Comparison of ENCODE assay signal across 9 cellular contexts in genomic region chr19:18785179-18786124, GRCh38. TPM values are rescaled to one million over a fixed set of nuclear protein-coding genes. Genes with fewer than 3 reads are reported as not detected.
A peak's percentile ranks its signal among the peaks of the same experiment; 100 is the strongest.
DNase-seq lines count a peak whose midpoint lies in the region; ATAC-seq and FAIRE-seq lines count a peak whose summit lies in the region.
"Had no signal": no experiment of that assay in that cellular context is flagged by ENCODE, and none has a peak within 500 bp of the region (broad histone marks: within the 10 kb centered on the region; RNA-seq: fewer than 3 reads in every experiment).

No MANE protein-coding gene starts in this region.

- peaks cover 13% of the 10 kb centered on the region for H3K36me3 Mint-ChIP-seq in effector memory CD8-positive, alpha-beta T cell (ENCODE audit: insufficient read depth)
- no peaks in the 10 kb centered on the region for H3K36me3 Mint-ChIP-seq in natural killer cell treated with Interleukin-12 subunit alpha and Interleukin-12 subunit beta and Interleukin-15 and Interleukin-18, amount 100 ng/mL, for 72 hours

- peak overlapping the region; percentile 60 to 69 for H3K4me3 Mint-ChIP-seq in effector memory CD8-positive, alpha-beta T cell
- no peak overlapping the region for H3K4me3 Mint-ChIP-seq in natural killer cell treated with Interleukin-12 subunit alpha and Interleukin-12 subunit beta and Interleukin-15 and Interleukin-18, amount 100 ng/mL, for 72 hours
- H3K4me3 Mint-ChIP-seq: T-helper 1 cell treated with Interleukin-12 subunit alpha and Interleukin-12 subunit beta and Interleukin-4 antibody, amounts not matched to agents 30 μg/mL and 1 μg/mL, for 36 hours had no signal

- DNase-seq in GM19239 (ENCODE audit: insufficient read length, low spot score): peak; percentile 91
- peak; percentile 76 for DNase-seq in NCI-H460 (ENCODE audit: extremely low read depth, low read depth)
- DNase-seq in activated CD8-positive, alpha-beta memory T cell treated with anti-CD3 and anti-CD28 coated beads for 24 hours: peak; percentile 80
- DNase-seq in effector memory CD8-positive, alpha-beta T cell: peak; percentile 29 to 40 (median 30)
- no peak for DNase-seq in natural killer cell treated with Interleukin-12 subunit alpha and Interleukin-12 subunit beta and Interleukin-15 and Interleukin-18, amount 100 ng/mL, for 72 hours (ENCODE audit: low spot score)
- DNase-seq in putamen (ENCODE audit: low spot score): no peak
- DNase-seq in NCI-H2107 (lab: John Stamatoyannopoulos, UW): no peak

- H3K9me3 ChIP-seq in subcutaneous abdominal adipose tissue (ENCODE audit: control insufficient read depth in 5 of 5, low read length in 5 of 5): no peaks in the 10 kb centered on the region

- peak; percentile 40 for FAIRE-seq in GM19239 (lab: Jason Lieb, UNC)

- H3K9ac ChIP-seq in subcutaneous abdominal adipose tissue (ENCODE audit: low read length in 5 of 5): peak overlapping the region in 1 of 5 donors; percentile 41

- peaks cover 31 to 43% (median 40%) of the 10 kb centered on the region in 5 donors for H3K27me3 ChIP-seq in subcutaneous abdominal adipose tissue (ENCODE audit: control insufficient read depth in 5 of 5, insufficient read depth in 4 of 5, low read length in 5 of 5)

- peak overlapping the region in 3 of 5 donors; percentile 2 to 38 (median 22) for H3K4me3 ChIP-seq in subcutaneous abdominal adipose tissue (ENCODE audit: low read depth in 1 of 5, low read length in 5 of 5)

- H3K27ac Mint-ChIP-seq in effector memory CD8-positive, alpha-beta T cell: peak overlapping the region; percentile 26 to 68
- H3K27ac Mint-ChIP-seq in natural killer cell treated with Interleukin-12 subunit alpha and Interleukin-12 subunit beta and Interleukin-15 and Interleukin-18, amount 100 ng/mL, for 72 hours: no peak overlapping the region
- H3K27ac Mint-ChIP-seq: T-helper 1 cell treated with Interleukin-12 subunit alpha and Interleukin-12 subunit beta and Interleukin-4 antibody, amounts not matched to agents 30 μg/mL and 1 μg/mL, for 36 hours had no signal

- no peak overlapping the region for H3K27ac ChIP-seq in subcutaneous abdominal adipose tissue (ENCODE audit: low read depth, low read length)

- H3K36me3 ChIP-seq in subcutaneous abdominal adipose tissue (ENCODE audit: control insufficient read depth in 5 of 5, insufficient read depth in 5 of 5, low read length in 5 of 5): no peaks in the 10 kb centered on the region

- H3K4me1 ChIP-seq in subcutaneous abdominal adipose tissue (ENCODE audit: control insufficient read depth in 5 of 5, insufficient read depth in 5 of 5, low read length in 5 of 5): peaks cover 0 to 47% (median 28%) of the 10 kb centered on the region in 5 donors

- H3K27me3 Mint-ChIP-seq in effector memory CD8-positive, alpha-beta T cell: peaks cover 46 to 66% of the 10 kb centered on the region in 2 donors
- peaks cover 25 to 31% of the 10 kb centered on the region in 2 donors for H3K27me3 Mint-ChIP-seq in natural killer cell treated with Interleukin-12 subunit alpha and Interleukin-12 subunit beta and Interleukin-15 and Interleukin-18, amount 100 ng/mL, for 72 hours

- peaks cover 31 to 35% of the 10 kb centered on the region in 2 donors for H3K4me1 Mint-ChIP-seq in effector memory CD8-positive, alpha-beta T cell (ENCODE audit: low read depth in 2 of 2)
- H3K4me1 Mint-ChIP-seq in natural killer cell treated with Interleukin-12 subunit alpha and Interleukin-12 subunit beta and Interleukin-15 and Interleukin-18, amount 100 ng/mL, for 72 hours (ENCODE audit: low read depth in 2 of 2): peaks cover 15 to 35% of the 10 kb centered on the region in 2 donors

- ATAC-seq in effector memory CD8-positive, alpha-beta T cell (replicated peaks): peak; percentile 71
- peak; percentile 72 to 82 for ATAC-seq in natural killer cell treated with Interleukin-12 subunit alpha and Interleukin-12 subunit beta and Interleukin-15 and Interleukin-18, amount 100 ng/mL, for 72 hours

- no peaks in the 10 kb centered on the region for H3K9me3 Mint-ChIP-seq in effector memory CD8-positive, alpha-beta T cell
- no peaks in the 10 kb centered on the region for H3K9me3 Mint-ChIP-seq in natural killer cell treated with Interleukin-12 subunit alpha and Interleukin-12 subunit beta and Interleukin-15 and Interleukin-18, amount 100 ng/mL, for 72 hours
- H3K9me3 Mint-ChIP-seq: T-helper 1 cell treated with Interleukin-12 subunit alpha and Interleukin-12 subunit beta and Interleukin-4 antibody, amounts not matched to agents 30 μg/mL and 1 μg/mL, for 36 hours had no signal

RNA-seq across cellular contexts. Expression of gene COMP, which starts 5.7 kb away (rescaled TPM):
- total RNA-seq in NCI-H460 (2014; rRNA removed; shearing (Covaris generic)): not detected in 2 replicates
- polyA plus RNA-seq in NCI-H460 (2014; cell fraction: nucleus; rRNA removed): not detected in 2 replicates
- not detected for total RNA-seq in natural killer cell treated with Interleukin-12 subunit alpha and Interleukin-12 subunit beta and Interleukin-15 and Interleukin-18, amount 100 ng/mL, for 72 hours

RNA-seq across cellular contexts. Expression of gene UPF1, which starts 46.3 kb away (rescaled TPM):
- 21.1 and 23.3 TPM in 2 replicates for total RNA-seq in NCI-H460 (2014; rRNA removed; shearing (Covaris generic))
- 57.0 and 63.3 TPM in 2 replicates for polyA plus RNA-seq in NCI-H460 (2014; cell fraction: nucleus; rRNA removed)
- total RNA-seq in natural killer cell treated with Interleukin-12 subunit alpha and Interleukin-12 subunit beta and Interleukin-15 and Interleukin-18, amount 100 ng/mL, for 72 hours: 100 to 1,000 TPM; 104 to 150 TPM

Comparison
In these comparisons a context has a peak if more than half of its experiments do, and no peak if none do; other contexts are left out.
1. DNase-seq: peak in GM19239 (single experiment), NCI-H460 (single experiment), activated CD8-positive, alpha-beta memory T cell treated with anti-CD3 and anti-CD28 coated beads for 24 hours (single experiment) and effector memory CD8-positive, alpha-beta T cell (3 of 3); none in natural killer cell treated with Interleukin-12 subunit alpha and Interleukin-12 subunit beta and Interleukin-15 and Interleukin-18, amount 100 ng/mL, for 72 hours (single experiment), putamen (single experiment) and NCI-H2107 (single experiment).
2. H3K27ac Mint-ChIP-seq: peak in effector memory CD8-positive, alpha-beta T cell (2 of 2); none in natural killer cell treated with Interleukin-12 subunit alpha and Interleukin-12 subunit beta and Interleukin-15 and Interleukin-18, amount 100 ng/mL, for 72 hours (0 of 2).